In genomic region chr10:73662705-73663104, GRCh38 we compare ENCODE assay signal across 11 cellular contexts. TPM values are rescaled to one million over a fixed set of nuclear protein-coding genes. Genes with fewer than 3 reads are reported as not detected.
DNase-seq lines count a peak whose midpoint lies in the region; ATAC-seq and TF ChIP-seq lines count a peak whose summit lies in the region.
"Not testable (repeated sequence)": the region's sequence is repeated elsewhere in the genome, so short reads cannot be mapped to it uniquely, and the experiment has no call there.
"Had no signal": no experiment of that assay in that cellular context is flagged by ENCODE, and none has a peak within 500 bp of the region (broad histone marks: within the 10 kb centered on the region; RNA-seq: fewer than 3 reads in every experiment).

No MANE protein-coding gene starts in this region.

- H3K9me3 Mint-ChIP-seq in neural progenitor cell = not testable (repeated sequence)

- intact Hi-C loops in spleen (cut with DNase I; ENCODE audit: low total_unique reads) = not testable (repeated sequence)

- peak overlapping the region; percentile 36 for H3K4ac ChIP-seq in mesendoderm (ENCODE audit: low read depth, low read length)

- not testable (repeated sequence) for H2BK5ac ChIP-seq in mesendoderm (ENCODE audit: low read length)

- H3K79me1 ChIP-seq in mesendoderm (ENCODE audit: low read length) = not testable (repeated sequence)

- not testable (repeated sequence) for H3K18ac ChIP-seq in mesendoderm (ENCODE audit: low read length)

- TF ChIP-seq POLR2A in spleen (IDR thresholded peaks at IDR 0.05) = not testable (repeated sequence)

- not testable (repeated sequence) for H3K56ac ChIP-seq in mesendoderm (ENCODE audit: low read length)

- not testable (repeated sequence) for H3K36me3 Mint-ChIP-seq in T-helper 17 cell (ENCODE audit: low read depth); neural progenitor cell

- peaks cover 0 to 13% of the 10 kb centered on the region in 2 donors for H3K4me1 ChIP-seq in right atrium auricular region
- not testable (repeated sequence) for H3K4me1 ChIP-seq in mesendoderm (ENCODE audit: control insufficient read depth, low read depth, low read length); neural progenitor cell; spleen

- H3K27ac Mint-ChIP-seq in T-helper 17 cell (peak overlapping the region; percentile 43), neural progenitor cell (peak overlapping the region; percentile 64)

- not testable (repeated sequence) for H3K4me1 Mint-ChIP-seq in T-helper 17 cell, neural progenitor cell

- TF ChIP-seq CTCF in right atrium auricular region (IDR thresholded peaks at IDR 0.05); neural progenitor cell (IDR thresholded peaks at IDR 0.05); spleen (IDR thresholded peaks at IDR 0.05 in 8 of 11, conservative IDR thresholded peaks at IDR 0.05 in 3 of 11): not testable (repeated sequence)

- not testable (repeated sequence) for H3F3A ChIP-seq in neural progenitor cell (ENCODE audit: low read depth)

- H3K79me2 ChIP-seq in mesendoderm (ENCODE audit: control insufficient read depth, insufficient read depth, low read length); neural progenitor cell (ENCODE audit: low read depth): not testable (repeated sequence)

- not testable (repeated sequence) for H3K4me3 Mint-ChIP-seq in T-helper 17 cell, neural progenitor cell

- not testable (repeated sequence) for H3K27me3 ChIP-seq in right atrium auricular region; mesendoderm (ENCODE audit: insufficient read depth, low read length, poor library complexity); neural progenitor cell; spleen (replicated peaks in 1 of 7)

- not testable (repeated sequence) for H2AFZ ChIP-seq in neural progenitor cell (replicated peaks)

- DNase-seq in T-helper 17 cell; mesendoderm; neural progenitor cell (ENCODE audit: low spot score): not testable (repeated sequence)
- DNase-seq in right atrium auricular region (ENCODE audit: low spot score) (peak; percentile 34), spleen (peak; percentile 34)

- ATAC-seq in T-helper 17 cell = not testable (repeated sequence)

- H2BK15ac ChIP-seq in mesendoderm (replicated peaks; ENCODE audit: low read depth) = not testable (repeated sequence)

- not testable (repeated sequence) for H3K9ac ChIP-seq in mesendoderm (ENCODE audit: low read length); neural progenitor cell

- not testable (repeated sequence) for H3K23ac ChIP-seq in mesendoderm (ENCODE audit: low read length)

- H4K20me1 ChIP-seq in neural progenitor cell (ENCODE audit: low read depth) = not testable (repeated sequence)

- H3K4me3 ChIP-seq in right atrium auricular region; mesendoderm (ENCODE audit: low read length); neural progenitor cell; spleen: not testable (repeated sequence)

- not testable (repeated sequence) for H4K8ac ChIP-seq in mesendoderm (ENCODE audit: low read depth, low read length)

- H3K27ac ChIP-seq in KOPT-K1 (ENCODE audit: low read depth, low read length, poor library complexity, severe bottlenecking) = peak overlapping the region; percentile 18
- not testable (repeated sequence) for H3K27ac ChIP-seq in right atrium auricular region; mesendoderm (ENCODE audit: low read depth, low read length); neural progenitor cell; spleen

- not testable (repeated sequence) for H3K4me2 ChIP-seq in mesendoderm (ENCODE audit: low read length); neural progenitor cell

- not testable (repeated sequence) for H3K36me3 ChIP-seq in KOPT-K1 (ENCODE audit: insufficient read depth, low read length); right atrium auricular region; mesendoderm (ENCODE audit: control insufficient read depth, insufficient read depth, low read length); neural progenitor cell; spleen

- WGBS in mesendoderm (ENCODE audit: extremely low coverage, insufficient coverage, low lambda C conversion rate) = no CpG with 5 or more reads among the region's 7 CpGs
- 70 to 86% (median 82%) methylated on average over 7 of the region's 7 CpGs for WGBS in spleen, 5 donors

- H3K9me3 ChIP-seq in KOPT-K1 (ENCODE audit: insufficient read depth, low read length, poor library complexity, severe bottlenecking); T-helper 17 cell (ENCODE audit: control insufficient read depth, low read length, poor library complexity, severe bottlenecking); right atrium auricular region; neural progenitor cell (ENCODE audit: low read depth); spleen: not testable (repeated sequence)

- H2BK120ac ChIP-seq in mesendoderm (ENCODE audit: low read depth, low read length) = not testable (repeated sequence)

- H3K27me3 Mint-ChIP-seq in T-helper 17 cell; neural progenitor cell (ENCODE audit: insufficient read depth, low read depth): not testable (repeated sequence)

- not testable (repeated sequence) for H2AK5ac ChIP-seq in mesendoderm (ENCODE audit: low read length)

- not testable (repeated sequence) for H4K5ac ChIP-seq in mesendoderm (ENCODE audit: low read length)

RNA-seq across cellular contexts. Expression of gene SYNPO2L, which starts 6.9 kb away (rescaled TPM):
- total RNA-seq in T-helper 17 cell (under 1 TPM in 1 of 2 donors, not detected in 1; 0.08 TPM), right atrium auricular region (100 to 1,000 TPM; 167 to 230 TPM), neural progenitor cell (ENCODE audit: low replicate concordance) (0.06 and 0.13 TPM in 2 replicates), spleen (under 1 TPM in 2 of 7 donors, not detected in 5; 0.19 to 0.23 TPM)
- polyA plus RNA-seq in mesendoderm (2013, experiment 1 of 2) = 0.42 TPM
- 0.39 TPM for polyA plus RNA-seq in mesendoderm (2013, experiment 2 of 2)
- polyA plus RNA-seq in spleen = under 1 TPM; 0.02 to 0.06 (median 0.04) TPM
- total RNA-seq: CD4-positive, alpha-beta memory T cell; Daoy; H4; HepG2 had no signal
- polyA plus RNA-seq: CD14-positive monocyte; CD4-positive, alpha-beta memory T cell; HepG2 had no signal

RNA-seq across cellular contexts. Expression of gene MYOZ1, which starts 21.4 kb away (rescaled TPM):
- total RNA-seq in T-helper 17 cell (not detected), right atrium auricular region (10 to 100 TPM in 1 of 2 donors, 1 to 10 TPM in 1; 2.3 to 51.0 TPM), neural progenitor cell (ENCODE audit: low replicate concordance) (1.2 and 1.9 TPM in 2 replicates), spleen (1 to 10 TPM in 2 of 7 donors, under 1 TPM in 3, not detected in 2; 0.54 to 2.1 (median 0.94) TPM)
- 0.76 TPM for polyA plus RNA-seq in mesendoderm (2013, experiment 1 of 2)
- polyA plus RNA-seq in mesendoderm (2013, experiment 2 of 2) = 1.1 TPM
- polyA plus RNA-seq in spleen = under 1 TPM; 0.26 to 0.48 (median 0.32) TPM
- total RNA-seq: CD4-positive, alpha-beta memory T cell; Daoy; HepG2 had no signal
- polyA plus RNA-seq: CD14-positive monocyte; CD4-positive, alpha-beta memory T cell; HepG2 had no signal

RNA-seq across cellular contexts. Expression of gene AGAP5, which starts 35.2 kb away (rescaled TPM):
- total RNA-seq in T-helper 17 cell = 1 to 10 TPM; 7.7 to 8.2 TPM
- 1 to 10 TPM; 1.5 to 1.9 TPM for total RNA-seq in right atrium auricular region
- polyA plus RNA-seq in mesendoderm (2013, experiment 1 of 2) = 1.6 TPM
- 1.1 TPM for polyA plus RNA-seq in mesendoderm (2013, experiment 2 of 2)
- 8.3 and 9.4 TPM in 2 replicates for total RNA-seq in neural progenitor cell (ENCODE audit: low replicate concordance)
- total RNA-seq in spleen = 10 to 100 TPM in 4 of 7 donors, 1 to 10 TPM in 3; 5.4 to 15.7 (median 10.7) TPM
- polyA plus RNA-seq in spleen = 1 to 10 TPM; 2.6 to 5.8 (median 5.4) TPM

Comparison
In these comparisons a context has a peak if more than half of its experiments do, and no peak if none do; other contexts are left out.
1. RNA of gene SYNPO2L, which starts 6.9 kb away (total RNA-seq): 167 to 230 TPM in right atrium auricular region; 0.06 to 0.13 TPM in neural progenitor cell, 0.08 TPM in T-helper 17 cell and 0.19 to 0.23 TPM in spleen; every median in the first group is over 100 times any median in the second.